Comparison of ENCODE assay signal across 17 cellular contexts in the genomic region with DNA sequence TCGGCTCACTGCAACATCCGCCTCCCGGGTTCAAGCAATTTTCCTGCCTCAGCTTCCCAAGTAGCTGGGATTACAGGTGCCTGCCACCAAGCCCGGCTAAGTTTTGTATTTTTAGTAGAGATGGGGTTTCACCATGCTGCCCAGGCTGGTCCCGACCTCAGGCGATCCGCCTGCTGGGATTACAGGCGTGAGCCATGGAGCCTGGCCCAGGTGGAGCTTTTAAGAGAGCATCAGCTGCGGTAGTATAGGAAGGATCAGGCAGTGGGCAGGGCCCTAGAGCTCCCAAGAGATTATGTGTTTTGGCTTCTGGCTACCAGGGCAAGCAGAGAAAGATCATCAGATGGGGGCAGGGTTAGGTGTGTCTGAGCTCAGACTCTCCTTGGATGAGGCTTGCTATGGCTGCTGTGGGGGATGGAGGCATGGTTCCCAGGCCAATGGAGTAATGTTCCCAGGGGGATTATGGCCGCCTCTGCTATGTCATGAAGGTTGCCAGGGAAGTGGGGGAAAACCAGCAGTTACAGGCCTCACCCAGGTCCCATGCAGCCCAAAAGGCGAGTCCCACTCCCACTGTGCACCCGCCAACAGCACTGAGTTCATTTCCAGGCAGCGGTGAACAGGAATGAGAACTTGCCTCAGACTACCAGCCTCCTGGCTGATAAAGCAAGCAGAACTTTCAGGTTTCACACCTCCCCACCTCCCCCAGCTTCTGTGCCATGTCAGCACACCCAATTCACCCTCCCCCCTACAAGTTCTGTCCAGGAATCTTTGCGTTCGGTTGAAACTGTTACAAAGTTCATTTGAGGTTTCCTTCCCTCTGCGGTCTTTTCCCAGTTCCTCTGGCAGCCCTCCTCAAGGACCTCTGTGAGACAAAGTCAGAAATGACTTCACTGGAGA.
"Had no signal": no experiment of that assay in that cellular context is flagged by ENCODE, and none has a peak within 500 bp of the region (broad histone marks: within the 10 kb centered on the region; RNA-seq: fewer than 3 reads in every experiment).

No MANE protein-coding gene starts in this region.

- H3K4me1 ChIP-seq: transverse colon had no signal

- H3K27ac ChIP-seq: brain microvascular endothelial cell, skin epidermis, transverse colon had no signal

- H3K27ac Mint-ChIP-seq: dendritic cell treated with granulocyte-macrophage colony-stimulating factor and Interleukin-4, amounts not matched to agents 40 ng/mL and 50 ng/mL, for 4 days; immature natural killer cell; T-helper 2 cell treated with Interferon-gamma antibody and Interleukin-4, amounts not matched to agents 5 μg/mL and 100 μg/mL, for 36 hours had no signal

- H3K36me3 Mint-ChIP-seq: naive B cell had no signal

- DNase-seq: activated CD4-positive, alpha-beta T cell treated with anti-CD3 and anti-CD28 coated beads, Interleukin-2, amount 50 U/mL, for 1 hour; activated naive CD4-positive, alpha-beta T cell; anterior cingulate cortex; brain microvascular endothelial cell; cerebellar nuclear complex; effector memory CD4-positive, alpha-beta T cell; foreskin melanocyte; immature natural killer cell; naive B cell; stimulated activated CD4-positive, alpha-beta T cell treated with anti-CD3 and anti-CD28 coated beads, Interleukin-4, amount 100 ng/mL, for 24 hours; stimulated activated naive CD4-positive, alpha-beta T cell treated with Interleukin-2 at 50 U/mL for 16 hours; substantia nigra; transverse colon had no signal

- H3K9me3 Mint-ChIP-seq: dendritic cell treated with granulocyte-macrophage colony-stimulating factor and Interleukin-4, amounts not matched to agents 40 ng/mL and 50 ng/mL, for 4 days had no signal

- H3K4me1 Mint-ChIP-seq: immature natural killer cell had no signal

- H3K4me3 Mint-ChIP-seq: dendritic cell treated with granulocyte-macrophage colony-stimulating factor and Interleukin-4, amounts not matched to agents 40 ng/mL and 50 ng/mL, for 4 days; immature natural killer cell; naive B cell; T-helper 2 cell treated with Interferon-gamma antibody and Interleukin-4, amounts not matched to agents 5 μg/mL and 100 μg/mL, for 36 hours had no signal

- H3K27me3 Mint-ChIP-seq: naive B cell had no signal

- H3K9me3 ChIP-seq: transverse colon had no signal

- ATAC-seq: activated CD4-positive, CD25-positive, alpha-beta regulatory T cell treated with anti-CD3 and anti-CD28 coated beads, Interleukin-2, amount 50 U/mL, for 24 hours had no signal

- H3K27me3 ChIP-seq: brain microvascular endothelial cell, transverse colon had no signal

- H3K4me3 ChIP-seq: skin epidermis, transverse colon had no signal
